24 cellular contexts compared by ENCODE assay signal in genomic region chr21:45511007-45511406, GRCh38. TPM values are rescaled to one million over a fixed set of nuclear protein-coding genes. Genes with fewer than 3 reads are reported as not detected.
DNase-seq lines count a peak whose midpoint lies in the region; ATAC-seq and TF ChIP-seq lines count a peak whose summit lies in the region.
"Had no signal": no experiment of that assay in that cellular context is flagged by ENCODE, and none has a peak within 500 bp of the region (broad histone marks: within the 10 kb centered on the region; RNA-seq: fewer than 3 reads in every experiment).

No MANE protein-coding gene starts in this region.

- H3K27me3 ChIP-seq in upper lobe of right lung, result no peaks in the 10 kb centered on the region
- H3K27me3 ChIP-seq: esophagus muscularis mucosa, gastrocnemius medialis, pancreas, SJCRH30 had no signal

- no peak overlapping the region for H3K4me3 ChIP-seq in upper lobe of right lung
- H3K4me3 ChIP-seq: esophagus muscularis mucosa, gastrocnemius medialis, pancreas, SJCRH30, thoracic aorta had no signal

- peaks cover 7% of the 10 kb centered on the region for H3K36me3 ChIP-seq in upper lobe of right lung
- H3K36me3 ChIP-seq: gastrocnemius medialis had no signal

- no peaks in the 10 kb centered on the region for H3K9me3 Mint-ChIP-seq in mesothelial cell of epicardium
- H3K9me3 Mint-ChIP-seq: activated naive CD8-positive, alpha-beta T cell treated with anti-CD3 and anti-CD28 coated beads, Interleukin-2, amount 10 ng/mL, durations not matched to agents 7 days and 5 days; CD8-positive, alpha-beta T cell; naive thymus-derived CD4-positive, alpha-beta T cell had no signal

- TF ChIP-seq CTCF in mesothelial cell of epicardium (IDR thresholded peaks at IDR 0.05; ENCODE audit: unreplicated experiment), result no peak
- no peak for TF ChIP-seq CTCF in upper lobe of right lung (IDR thresholded peaks at IDR 0.05)

- DNase-seq in T-helper 17 cell (no peak), cardiac septum (ENCODE audit: low spot score) (peak; percentile 57), mesothelial cell of epicardium (ENCODE audit: low spot score in 2 of 2, unreplicated experiment in 2 of 2) (no peak), upper lobe of right lung (peak; percentile 40), medulla oblongata (ENCODE audit: extremely low spot score) (no peak), HuH-7.5 (ENCODE audit: low spot score) (no peak)
- DNase-seq: activated CD4-positive, alpha-beta T cell treated with anti-CD3 and anti-CD28 coated beads, Interleukin-2, amount 50 U/mL, for 1 hour; activated effector memory CD4-positive, alpha-beta T cell treated with Interleukin-2 at 50 U/mL for 16 hours; activated naive CD8-positive, alpha-beta T cell treated with anti-CD3 and anti-CD28 coated beads, Interleukin-2, amount 10 ng/mL, durations not matched to agents 7 days and 5 days; effector CD8-positive, alpha-beta T cell; gastrocnemius medialis; GF-D8; islet precursor cell; Kasumi-1; mesenchymal stem cell; NCI-H2029 treated with DMSO at 0.1 percent for 48 hours; NCI-H226; SJCRH30 had no signal

- H3K4me3 Mint-ChIP-seq in T-helper 17 cell (no peak overlapping the region), mesothelial cell of epicardium (no peak overlapping the region)
- H3K4me3 Mint-ChIP-seq: activated naive CD8-positive, alpha-beta T cell treated with anti-CD3 and anti-CD28 coated beads, Interleukin-2, amount 10 ng/mL, durations not matched to agents 7 days and 5 days; CD8-positive, alpha-beta T cell; naive thymus-derived CD4-positive, alpha-beta T cell had no signal

- H3K9me3 ChIP-seq in T-helper 17 cell (ENCODE audit: control insufficient read depth, low read length, poor library complexity, severe bottlenecking), result no peaks in the 10 kb centered on the region
- no peaks in the 10 kb centered on the region for H3K9me3 ChIP-seq in upper lobe of right lung
- H3K9me3 ChIP-seq: esophagus muscularis mucosa, gastrocnemius medialis, pancreas, SJCRH30, thoracic aorta had no signal

- H3K27ac ChIP-seq in upper lobe of right lung, result no peak overlapping the region
- H3K27ac ChIP-seq: esophagus muscularis mucosa, gastrocnemius medialis, pancreas, SJCRH30, thoracic aorta had no signal

- H3K4me1 ChIP-seq in upper lobe of right lung, result peaks cover 5% of the 10 kb centered on the region
- H3K4me1 ChIP-seq: esophagus muscularis mucosa, gastrocnemius medialis, SJCRH30 had no signal

- H3K4me1 Mint-ChIP-seq in T-helper 17 cell (peaks cover 8% of the 10 kb centered on the region), mesothelial cell of epicardium (peaks cover 8% of the 10 kb centered on the region)
- H3K4me1 Mint-ChIP-seq: activated naive CD8-positive, alpha-beta T cell treated with anti-CD3 and anti-CD28 coated beads, Interleukin-2, amount 10 ng/mL, durations not matched to agents 7 days and 5 days had no signal

- ATAC-seq in T-helper 17 cell (no peak), upper lobe of right lung (no peak), HG03175 (IDR thresholded peaks at IDR 0.05; ENCODE audit: unreplicated experiment) (no peak)
- ATAC-seq: CD8-positive, alpha-beta T cell; gastrocnemius medialis; naive thymus-derived CD4-positive, alpha-beta T cell; pancreas had no signal

- H3K27me3 Mint-ChIP-seq in T-helper 17 cell (no peaks in the 10 kb centered on the region), mesothelial cell of epicardium (ENCODE audit: low read depth) (no peaks in the 10 kb centered on the region)
- H3K27me3 Mint-ChIP-seq: activated naive CD8-positive, alpha-beta T cell treated with anti-CD3 and anti-CD28 coated beads, Interleukin-2, amount 10 ng/mL, durations not matched to agents 7 days and 5 days; naive thymus-derived CD4-positive, alpha-beta T cell had no signal

- intact Hi-C loops in cardiac septum (cut with DNase I) (no loop called here), upper lobe of right lung (cut with DNase I) (no loop called here)

- H3K36me3 Mint-ChIP-seq in T-helper 17 cell (ENCODE audit: low read depth) (no peaks in the 10 kb centered on the region), mesothelial cell of epicardium (peaks cover 4% of the 10 kb centered on the region)
- H3K36me3 Mint-ChIP-seq: activated naive CD8-positive, alpha-beta T cell treated with anti-CD3 and anti-CD28 coated beads, Interleukin-2, amount 10 ng/mL, durations not matched to agents 7 days and 5 days had no signal

- peak overlapping the region; percentile 24 for H3K27ac Mint-ChIP-seq in T-helper 17 cell
- H3K27ac Mint-ChIP-seq in mesothelial cell of epicardium, result peak overlapping the region; percentile 43
- H3K27ac Mint-ChIP-seq: activated naive CD8-positive, alpha-beta T cell treated with anti-CD3 and anti-CD28 coated beads, Interleukin-2, amount 10 ng/mL, durations not matched to agents 7 days and 5 days; CD8-positive, alpha-beta T cell had no signal

RNA-seq across cellular contexts. Expression of gene SLC19A1, which starts 31.2 kb away (rescaled TPM):
- total RNA-seq in T-helper 17 cell (10 to 100 TPM; 10.8 to 13.7 TPM), cardiac septum (2.7 TPM), mesothelial cell of epicardium (32.6 to 36.8 TPM (median 33.0 TPM) in 3 replicates), upper lobe of right lung (39.3 TPM)

Comparison
In these comparisons a context has a peak if more than half of its experiments do, and no peak if none do; other contexts are left out.
1. DNase-seq: peak in cardiac septum (single experiment) and upper lobe of right lung (single experiment); none in T-helper 17 cell (0 of 3), mesothelial cell of epicardium (0 of 2), medulla oblongata (single experiment) and HuH-7.5 (single experiment).